In genomic region chr3:44398853-44399252, GRCh38 we compare ENCODE assay signal across 6 cellular contexts.
"Had no signal": no experiment of that assay in that cellular context is flagged by ENCODE, and none has a peak within 500 bp of the region (broad histone marks: within the 10 kb centered on the region; RNA-seq: fewer than 3 reads in every experiment).

No MANE protein-coding gene starts in this region.

- DNase-seq: IMR-90 had no signal

- FAIRE-seq: HepG2, HTR-8/SVneo, K562 had no signal

- H3K9me3 Mint-ChIP-seq: IgD-negative memory B cell had no signal

- H3K27me3 Mint-ChIP-seq: IgD-negative memory B cell had no signal

- H3K27ac Mint-ChIP-seq: IgD-negative memory B cell had no signal

- H3K27ac ChIP-seq: HL-60 had no signal

- ATAC-seq: HepG2, K562 had no signal

- H3K4me3 Mint-ChIP-seq: IgD-negative memory B cell had no signal

- H3K4me1 Mint-ChIP-seq: IgD-negative memory B cell had no signal

- H3K4me3 ChIP-seq: K562 had no signal
